In the genomic region with DNA sequence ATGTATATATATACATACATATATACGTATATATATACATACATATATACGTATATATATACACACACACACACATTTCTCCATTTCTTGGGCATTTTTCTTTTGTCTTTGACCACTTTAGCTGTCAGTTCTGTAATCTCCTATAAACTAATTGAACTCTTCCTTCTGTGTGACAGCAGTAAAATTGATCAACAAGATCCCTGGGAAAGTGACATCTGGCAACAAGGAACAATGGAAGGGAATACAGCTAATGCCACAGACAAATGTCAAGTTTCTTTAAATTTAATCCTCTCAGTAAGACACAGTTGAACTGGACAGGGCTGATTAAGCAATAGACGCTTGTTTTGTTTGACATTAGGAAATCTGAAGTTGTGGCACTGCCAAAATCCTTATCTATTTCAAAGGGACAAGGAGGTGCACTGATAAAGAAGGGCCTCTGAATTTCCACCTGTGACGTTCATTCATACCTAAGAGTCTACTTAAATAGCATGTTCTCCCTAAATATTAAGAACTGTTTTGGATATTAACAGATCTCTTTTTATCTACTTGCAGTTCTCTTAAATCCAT, we compare ENCODE assay signal across 18 cellular contexts.
DNase-seq lines count a peak whose midpoint lies in the region; ATAC-seq and TF ChIP-seq lines count a peak whose summit lies in the region.
"Had no signal": no experiment of that assay in that cellular context is flagged by ENCODE, and none has a peak within 500 bp of the region (broad histone marks: within the 10 kb centered on the region; RNA-seq: fewer than 3 reads in every experiment).

No MANE protein-coding gene starts in this region.

- H3K4me3 ChIP-seq in left ventricle myocardium inferior, result no peak overlapping the region
- H3K4me3 ChIP-seq in right atrium auricular region, result no peak overlapping the region
- H3K4me3 ChIP-seq in body of pancreas, result no peak overlapping the region
- H3K4me3 ChIP-seq in lower lobe of right lung, result no peak overlapping the region

- no peaks in the 10 kb centered on the region for H3K27me3 Mint-ChIP-seq in activated CD4-positive, alpha-beta T cell treated with anti-CD3 and anti-CD28 coated beads, Interleukin-2, amount 10 ng/mL, durations not matched to agents 7 days and 5 days

- H3K9me3 ChIP-seq in left ventricle myocardium inferior (replicated peaks) (no peaks in the 10 kb centered on the region), right atrium auricular region (no peaks in the 10 kb centered on the region), body of pancreas (no peaks in the 10 kb centered on the region), lower lobe of right lung (no peaks in the 10 kb centered on the region)

- H3K36me3 ChIP-seq in left ventricle myocardium inferior, result no peaks in the 10 kb centered on the region
- no peaks in the 10 kb centered on the region for H3K36me3 ChIP-seq in right atrium auricular region
- no peaks in the 10 kb centered on the region for H3K36me3 ChIP-seq in body of pancreas (replicated peaks in 1 of 2; ENCODE audit: insufficient read depth in 1 of 2, low read depth in 2 of 2)
- no peaks in the 10 kb centered on the region for H3K36me3 ChIP-seq in lower lobe of right lung

- DNase-seq in left ventricle myocardium inferior (no peak), right atrium auricular region (ENCODE audit: low spot score) (no peak), body of pancreas (peak in 1 of 4 donors; percentile 46), lower lobe of right lung (no peak), sciatic nerve (ENCODE audit: low spot score) (no peak), GM10266 (ENCODE audit: extremely low spot score) (no peak)
- no peak for DNase-seq in activated CD4-positive, alpha-beta T cell treated with anti-CD3 and anti-CD28 coated beads, Interleukin-2, amount 10 ng/mL, durations not matched to agents 7 days and 5 days
- DNase-seq: Calu3; CD8-positive, alpha-beta memory T cell; GOT3; HCEC 1CT; NCI-H1417; NCI-H1694 treated with DMSO at 0.1 percent for 48 hours; NCI-H2081 treated with DMSO at 0.1 percent for 48 hours; NCI-H69 had no signal

- no peak overlapping the region for H3K4me3 Mint-ChIP-seq in activated CD4-positive, alpha-beta T cell treated with anti-CD3 and anti-CD28 coated beads, Interleukin-2, amount 10 ng/mL, durations not matched to agents 7 days and 5 days

- H3K27ac ChIP-seq in left ventricle myocardium inferior (replicated peaks), result peak overlapping the region; percentile 21
- H3K27ac ChIP-seq in right atrium auricular region, result no peak overlapping the region
- H3K27ac ChIP-seq in body of pancreas, result no peak overlapping the region
- H3K27ac ChIP-seq in lower lobe of right lung, result no peak overlapping the region
- H3K27ac ChIP-seq: C4-2B had no signal

- H3K4me1 Mint-ChIP-seq in activated CD4-positive, alpha-beta T cell treated with anti-CD3 and anti-CD28 coated beads, Interleukin-2, amount 10 ng/mL, durations not matched to agents 7 days and 5 days, result no peaks in the 10 kb centered on the region
- H3K4me1 Mint-ChIP-seq: CD8-positive, alpha-beta memory T cell had no signal

- no peaks in the 10 kb centered on the region for H3K27me3 ChIP-seq in left ventricle myocardium inferior (ENCODE audit: low read depth)
- H3K27me3 ChIP-seq in right atrium auricular region, result no peaks in the 10 kb centered on the region
- no peaks in the 10 kb centered on the region for H3K27me3 ChIP-seq in body of pancreas
- H3K27me3 ChIP-seq in lower lobe of right lung (ENCODE audit: low read depth), result no peaks in the 10 kb centered on the region

- CTCF ChIA-PET in activated CD4-positive, alpha-beta T cell treated with anti-CD3 and anti-CD28 coated beads, Interleukin-2, amount 10 ng/mL, durations not matched to agents 7 days and 5 days (lab: Charles Lee), result no interaction called here

- peaks cover 27% of the 10 kb centered on the region for H3K4me1 ChIP-seq in left ventricle myocardium inferior
- peaks cover 0 to 9% of the 10 kb centered on the region in 2 donors for H3K4me1 ChIP-seq in right atrium auricular region
- H3K4me1 ChIP-seq in body of pancreas, result peaks cover 14% of the 10 kb centered on the region
- H3K4me1 ChIP-seq in lower lobe of right lung, result peaks cover 6% of the 10 kb centered on the region

- no peaks in the 10 kb centered on the region for H3K36me3 Mint-ChIP-seq in activated CD4-positive, alpha-beta T cell treated with anti-CD3 and anti-CD28 coated beads, Interleukin-2, amount 10 ng/mL, durations not matched to agents 7 days and 5 days (ENCODE audit: low read depth)
- H3K36me3 Mint-ChIP-seq: CD8-positive, alpha-beta memory T cell had no signal

- POLR2A ChIA-PET in activated CD4-positive, alpha-beta T cell treated with anti-CD3 and anti-CD28 coated beads, Interleukin-2, amount 10 ng/mL, durations not matched to agents 7 days and 5 days (lab: Charles Lee), result no interaction called here

- intact Hi-C loops in left ventricle myocardium inferior (cut with micrococcal nuclease), result no loop called here
- intact Hi-C loops in body of pancreas (cut with DNase I), result no loop called here
- intact Hi-C loops in lower lobe of right lung (cut with DNase I), result no loop called here
- intact Hi-C loops in sciatic nerve (cut with DNase I), result no loop called here

- no peaks in the 10 kb centered on the region for H3K9me3 Mint-ChIP-seq in activated CD4-positive, alpha-beta T cell treated with anti-CD3 and anti-CD28 coated beads, Interleukin-2, amount 10 ng/mL, durations not matched to agents 7 days and 5 days

- peak; percentile 50 for ATAC-seq in body of pancreas
- ATAC-seq in lower lobe of right lung, result peak; percentile 27 to 82
- no peak for ATAC-seq in sciatic nerve
- ATAC-seq: Panc1, SK-N-SH treated with all-trans-retinoic acid at 6 μM for 48 hours had no signal

- TF ChIP-seq CTCF in left ventricle myocardium inferior (IDR thresholded peaks at IDR 0.05; ENCODE audit: borderline replicate concordance) (no peak), right atrium auricular region (IDR thresholded peaks at IDR 0.05) (no peak), body of pancreas (IDR thresholded peaks at IDR 0.05) (no peak), lower lobe of right lung (IDR thresholded peaks at IDR 0.05) (no peak), GM10266 (IDR thresholded peaks at IDR 0.05; ENCODE audit: control insufficient read depth, insufficient read depth, low read depth, missing control alignments) (no peak)

- no peak overlapping the region for H3K27ac Mint-ChIP-seq in activated CD4-positive, alpha-beta T cell treated with anti-CD3 and anti-CD28 coated beads, Interleukin-2, amount 10 ng/mL, durations not matched to agents 7 days and 5 days
- H3K27ac Mint-ChIP-seq: CD8-positive, alpha-beta memory T cell had no signal

- 38 to 42% methylated on average over 4 of the region's 4 CpGs for WGBS in body of pancreas, 2 donors

- no peak for TF ChIP-seq POLR2A in body of pancreas (IDR thresholded peaks at IDR 0.05)
